21 cellular contexts compared by ENCODE assay signal in genomic region chr7:105904064-105904463, GRCh38. TPM values are rescaled to one million over a fixed set of nuclear protein-coding genes. Genes with fewer than 3 reads are reported as not detected.
DNase-seq lines count a peak whose midpoint lies in the region; ATAC-seq, FAIRE-seq and TF ChIP-seq lines count a peak whose summit lies in the region.
"Had no signal": no experiment of that assay in that cellular context is flagged by ENCODE, and none has a peak within 500 bp of the region (broad histone marks: within the 10 kb centered on the region; RNA-seq: fewer than 3 reads in every experiment).

No MANE protein-coding gene starts in this region.

- TF ChIP-seq EP300 in HepG2 (IDR thresholded peaks at IDR 0.05; ENCODE audit: low read depth in 2 of 2, low read length in 2 of 2): no peak
- no peak for TF ChIP-seq EP300 in HepG2 (CRISPR knock-in tag; IDR thresholded peaks at IDR 0.05; ENCODE audit: borderline replicate concordance)
- TF ChIP-seq EP300 in H1 (IDR thresholded peaks at IDR 0.05; ENCODE audit: borderline replicate concordance in 1 of 2, low read depth in 2 of 2, low read length in 2 of 2): no peak

- no peak overlapping the region for H2BK120ac ChIP-seq in H1 (replicated peaks; ENCODE audit: low read depth, low read length)

- no peak overlapping the region for H3K18ac ChIP-seq in H1 (ENCODE audit: extremely low read depth, low read length)

- no peak overlapping the region for H2AK5ac ChIP-seq in H1 (ENCODE audit: low read depth, low read length)

- no peak for TF ChIP-seq RAD21 in HepG2 (CRISPR knock-in tag; IDR thresholded peaks at IDR 0.05)
- no peak for TF ChIP-seq RAD21 in H1 (IDR thresholded peaks at IDR 0.05 in 1 of 2, conservative IDR thresholded peaks at IDR 0.05 in 1 of 2; ENCODE audit: low read depth in 2 of 2, low read length in 2 of 2)

- peak overlapping the region; percentile 34; the same call in 1 of the 2 replicates for H3K27ac Mint-ChIP-seq in WTC11
- H3K27ac Mint-ChIP-seq in GM23338: no peak overlapping the region; the same call in 1 of the 2 replicates
- H3K27ac Mint-ChIP-seq: B cell; CD4-positive, alpha-beta T cell; CD8-positive, alpha-beta T cell had no signal

- ATAC-seq in HepG2 (no peak), right lobe of liver (no peak), WTC11 (no peak), GM23338 (no peak)
- ATAC-seq: A549; CD8-positive, alpha-beta T cell had no signal

- H3K56ac ChIP-seq in H1 (replicated peaks; ENCODE audit: insufficient read length, low read depth, low read length): no peak overlapping the region

- no peak overlapping the region for H2BK5ac ChIP-seq in H1 (ENCODE audit: low read depth, low read length)

- H3K9me3 ChIP-seq in HepG2 (ENCODE audit: low read length): no peaks in the 10 kb centered on the region
- no peaks in the 10 kb centered on the region for H3K9me3 ChIP-seq in right lobe of liver
- H3K9me3 ChIP-seq in H1 (ENCODE audit: insufficient read depth in 2 of 2, low read depth in 1 of 2, low read length in 1 of 2): no peaks in the 10 kb centered on the region
- H3K9me3 ChIP-seq: A549, Caco-2 had no signal

- FAIRE-seq in HepG2 (lab: Jason Lieb, UNC): no peak
- FAIRE-seq in H1 (lab: Jason Lieb, UNC): no peak
- FAIRE-seq: A549, D721Med, G401.6, GM12891, GM19239 had no signal

- no peak overlapping the region for H3K23ac ChIP-seq in H1 (ENCODE audit: insufficient read length)

- no peaks in the 10 kb centered on the region for H3K27me3 Mint-ChIP-seq in WTC11 (ENCODE audit: low read depth)
- no peaks in the 10 kb centered on the region for H3K27me3 Mint-ChIP-seq in GM23338 (ENCODE audit: insufficient read depth, low read depth, poor library complexity)
- H3K27me3 Mint-ChIP-seq: CD4-positive, alpha-beta T cell had no signal

- H3K9me3 Mint-ChIP-seq in WTC11 (peaks cover 4% of the 10 kb centered on the region), GM23338 (no peaks in the 10 kb centered on the region; the same call in 2 of the 3 replicates)
- H3K9me3 Mint-ChIP-seq: CD8-positive, alpha-beta T cell had no signal

- no peak overlapping the region for H2BK20ac ChIP-seq in H1 (ENCODE audit: low read length)

- in situ Hi-C loops in HepG2 (cut with HindIII; ENCODE audit: extremely low pct_ligation_motif_present, low pct_unique_long_range_greater_than_20kb): no loop called here

- H3F3A ChIP-seq in GM23338 (replicated peaks; ENCODE audit: low read depth): peaks cover 8% of the 10 kb centered on the region; the same call in 1 of the 2 replicates

- intact Hi-C loops in HepG2 (cut with micrococcal nuclease; ENCODE audit: unreplicated experiment): no loop called here
- intact Hi-C loops in right lobe of liver (cut with DNase I): no loop called here

- H3K36me3 ChIP-seq in HepG2 (replicated peaks in 1 of 2; ENCODE audit: control insufficient read depth in 1 of 2, insufficient read depth in 2 of 2, low read length in 2 of 2) (no peaks in the 10 kb centered on the region), right lobe of liver (no peaks in the 10 kb centered on the region), H1 (ENCODE audit: control insufficient read depth in 2 of 4, insufficient read depth in 4 of 4, low read length in 3 of 4) (no peaks in the 10 kb centered on the region), GM23338 (ENCODE audit: insufficient read depth) (no peaks in the 10 kb centered on the region)
- H3K36me3 ChIP-seq: BLaER1 treated with 17β-estradiol and CSF1 and Interleukin-3, amounts not matched to agents 10 nM and 100 nM had no signal

- no peak overlapping the region for H4K5ac ChIP-seq in H1 (ENCODE audit: insufficient read length, low read depth, low read length)

- no peaks in the 10 kb centered on the region for H3K23me2 ChIP-seq in H1 (ENCODE audit: low read depth, low read length)

- TF ChIP-seq CTCF in HepG2 (CRISPR knock-in tag; IDR thresholded peaks at IDR 0.05) (no peak), right lobe of liver (IDR thresholded peaks at IDR 0.05) (no peak), WTC11 (IDR thresholded peaks at IDR 0.05) (no peak), H1 (IDR thresholded peaks at IDR 0.05; ENCODE audit: control extremely low read depth in 1 of 3, insufficient read depth in 1 of 3, low read depth in 1 of 3, low read length in 3 of 3) (no peak), GM23338 (conservative IDR thresholded peaks at IDR 0.05; ENCODE audit: low read depth in 2 of 2) (no peak)

- 100% methylated on average over 1 of the region's 1 CpG for WGBS in HepG2 (ENCODE audit: low lambda C conversion rate)
- 75% methylated on average over 1 of the region's 1 CpG for WGBS in right lobe of liver (ENCODE audit: insufficient coverage, low coverage, low lambda C conversion rate, missing lambda C conversion rate)
- WGBS in H1 (ENCODE audit: extremely low coverage in 1 of 2, insufficient coverage in 1 of 2, insufficient read length in 1 of 2, insufficient replicate concordance in 2 of 2, low coverage in 1 of 2, low lambda C conversion rate in 2 of 2, missing lambda C conversion rate in 1 of 2), 2 experiments: 89% methylated on average over 1 of the region's 1 CpG; no CpG with 5 or more reads in 1 of the 2 experiments

- no peaks in the 10 kb centered on the region for H3K79me1 ChIP-seq in H1 (ENCODE audit: low read depth, low read length)

- H3K36me3 Mint-ChIP-seq in WTC11 (peaks cover 7% of the 10 kb centered on the region; the same call in 1 of the 2 replicates), GM23338 (ENCODE audit: low read depth) (peaks cover 3% of the 10 kb centered on the region; the same call in 2 of the 3 replicates)

- H2BK12ac ChIP-seq in H1 (ENCODE audit: low read depth, low read length): no peak overlapping the region

- no peak overlapping the region for H4K91ac ChIP-seq in H1 (replicated peaks; ENCODE audit: insufficient read length, low read length)

- DNase-seq in HepG2 (ENCODE audit: low spot score) (no peak), right lobe of liver (no peak), WTC11 (ENCODE audit: low spot score) (no peak), H1 (ENCODE audit: low read depth in 1 of 2, low spot score in 2 of 2) (no peak), 8988T (no peak), GM23338 (ENCODE audit: low spot score) (no peak)
- DNase-seq: AML-193; Caco-2; Calu3; CD4-positive, alpha-beta T cell; CD8-positive, alpha-beta T cell; DMS79 treated with DMSO at 0.1 percent for 48 hours; GF-D8 had no signal

- H2BK15ac ChIP-seq in H1 (ENCODE audit: low read length): 0 out of 2 replicates have a peak overlapping the region, but pooled peaks have one; percentile 1

- H3K14ac ChIP-seq in H1 (ENCODE audit: insufficient read length): no peak overlapping the region

- no peak overlapping the region for H4K8ac ChIP-seq in H1 (ENCODE audit: extremely low read depth, insufficient read depth, low read length)

- H3K27me3 ChIP-seq in HepG2 (ENCODE audit: control insufficient read depth in 1 of 2, insufficient read depth in 2 of 2, low read length in 2 of 2): no peaks in the 10 kb centered on the region
- no peaks in the 10 kb centered on the region for H3K27me3 ChIP-seq in right lobe of liver
- H3K27me3 ChIP-seq in H1 (replicated peaks in 1 of 4; ENCODE audit: control insufficient read depth in 3 of 4, extremely low read depth in 1 of 4, insufficient read depth in 3 of 4, low read length in 3 of 4): no peaks in the 10 kb centered on the region
- H3K27me3 ChIP-seq in GM23338 (ENCODE audit: insufficient read depth): no peaks in the 10 kb centered on the region
- H3K27me3 ChIP-seq: BLaER1 treated with 17β-estradiol and CSF1 and Interleukin-3, amounts not matched to agents 10 nM and 100 nM had no signal

- H3K4me1 ChIP-seq in HepG2 (ENCODE audit: insufficient read depth, low read length): peaks cover 9% of the 10 kb centered on the region
- no peaks in the 10 kb centered on the region for H3K4me1 ChIP-seq in right lobe of liver
- peaks cover 3 to 11% (median 9%) of the 10 kb centered on the region in 4 experiments; a peak in 5 of 7 replicates for H3K4me1 ChIP-seq in H1 (replicated peaks in 1 of 4; ENCODE audit: control insufficient read depth in 3 of 4, insufficient read depth in 4 of 4, low read length in 3 of 4)
- H3K4me1 ChIP-seq in GM23338 (ENCODE audit: insufficient read depth): peaks cover 21% of the 10 kb centered on the region
- H3K4me1 ChIP-seq: A549; BLaER1 treated with 17β-estradiol and CSF1 and Interleukin-3, amounts not matched to agents 10 nM and 100 nM; Caco-2 had no signal

- H3K4me1 Mint-ChIP-seq in WTC11 (peaks cover 44% of the 10 kb centered on the region), GM23338 (peaks cover 31% of the 10 kb centered on the region)
- H3K4me1 Mint-ChIP-seq: B cell had no signal

- H4K20me1 ChIP-seq in HepG2 (ENCODE audit: insufficient read depth, low read length) (peaks cover 6% of the 10 kb centered on the region; the same call in 1 of the 2 replicates), H1 (replicated peaks in 1 of 2; ENCODE audit: control insufficient read depth in 1 of 2, insufficient read depth in 2 of 2, low read length in 2 of 2) (no peaks in the 10 kb centered on the region), GM23338 (replicated peaks; ENCODE audit: insufficient read depth) (no peaks in the 10 kb centered on the region)
- H4K20me1 ChIP-seq: BLaER1 treated with 17β-estradiol and CSF1 and Interleukin-3, amounts not matched to agents 10 nM and 100 nM had no signal

- H3K4me2 ChIP-seq in HepG2 (ENCODE audit: low read depth, low read length) (no peak overlapping the region), H1 (ENCODE audit: insufficient read depth in 1 of 2, low read depth in 2 of 2, low read length in 2 of 2) (no peak overlapping the region), GM23338 (no peak overlapping the region)
- H3K4me2 ChIP-seq: A549; BLaER1 treated with 17β-estradiol and CSF1 and Interleukin-3, amounts not matched to agents 10 nM and 100 nM had no signal

- no peak overlapping the region for H3K9ac ChIP-seq in HepG2 (ENCODE audit: insufficient read depth, low read depth, low read length)
- no peak overlapping the region for H3K9ac ChIP-seq in H1 (replicated peaks in 1 of 4; ENCODE audit: extremely low read depth in 1 of 4, low read depth in 3 of 4, low read length in 3 of 4)
- H3K9ac ChIP-seq: BLaER1 treated with 17β-estradiol and CSF1 and Interleukin-3, amounts not matched to agents 10 nM and 100 nM had no signal

- TF ChIP-seq POLR2A in HepG2 (IDR thresholded peaks at IDR 0.05; ENCODE audit: insufficient read depth in 1 of 2, low read depth in 2 of 2, low read length in 2 of 2) (no peak), right lobe of liver (IDR thresholded peaks at IDR 0.05) (no peak), H1 (IDR thresholded peaks at IDR 0.05; ENCODE audit: control extremely low read depth in 1 of 2, low read depth in 2 of 2, low read length in 2 of 2) (no peak)

- H3K27ac ChIP-seq in HepG2 (ENCODE audit: extremely low read length, insufficient read depth, low read length) (no peak overlapping the region), right lobe of liver (no peak overlapping the region), H1 (ENCODE audit: low read depth, low read length) (no peak overlapping the region), GM23338 (ENCODE audit: low read depth) (no peak overlapping the region; the same call in 1 of the 2 replicates)
- H3K27ac ChIP-seq: A549; BLaER1 treated with 17β-estradiol and CSF1 and Interleukin-3, amounts not matched to agents 10 nM and 100 nM; C4-2B had no signal

- POLR2A ChIA-PET in HepG2 (lab: Yijun Ruan, JAX) (no interaction called here), WTC11 (lab: Charles Lee) (no interaction called here), H1 (lab: Charles Lee; ENCODE audit: partially characterized antibody) (interaction anchor here (1.1 kb wide), 1 partner anchor 261 kb away, joined by 3 read pairs; no protein-coding TSS in a partner anchor)

- H3K4me3 Mint-ChIP-seq in WTC11 (no peak overlapping the region), GM23338 (no peak overlapping the region)
- H3K4me3 Mint-ChIP-seq: B cell; CD4-positive, alpha-beta T cell; CD8-positive, alpha-beta T cell had no signal

- H2AFZ ChIP-seq in HepG2 (ENCODE audit: low read length) (no peak overlapping the region), H1 (ENCODE audit: low read length) (no peak overlapping the region), GM23338 (no peak overlapping the region)

- CTCF ChIA-PET in HepG2 (lab: Yijun Ruan, JAX; ENCODE audit: low intra/inter-chr PET ratio, low total read pairs): no interaction called here
- CTCF ChIA-PET in WTC11 (lab: Charles Lee): interaction anchor here (1.0 to 1.9 kb wide), 2 partner anchors 16 to 26 kb away, joined by 4 to 19 read pairs; partner anchors contain the start of gene ATXN7L1
- CTCF ChIA-PET in H1 (lab: Charles Lee; ENCODE audit: partially characterized antibody): interaction anchor here (0.5 to 1.9 kb wide), 5 partner anchors 27 to 525 kb away, joined by 3 to 5 read pairs (median 4); no protein-coding TSS in a partner anchor

- H3K79me2 ChIP-seq in HepG2 (ENCODE audit: insufficient read depth, low read length) (peaks cover 8% of the 10 kb centered on the region), H1 (ENCODE audit: control insufficient read depth in 1 of 2, insufficient read depth in 2 of 2, low read length in 2 of 2) (peaks cover 0 to 17% of the 10 kb centered on the region in 2 experiments; a peak in 2 of 4 replicates), GM23338 (replicated peaks; ENCODE audit: insufficient read depth) (peaks cover 24% of the 10 kb centered on the region)

- no peak overlapping the region for H3K4ac ChIP-seq in H1 (replicated peaks; ENCODE audit: insufficient read length, low read depth, low read length)

- no TSS peak for BruUV-seq in HepG2 (replicated peaks; lab: Mats Ljungman, UMichigan)

- no peaks in the 10 kb centered on the region for H3K9me2 ChIP-seq in GM23338 (ENCODE audit: insufficient read depth)

- H3K4me3 ChIP-seq in HepG2 (replicated peaks in 1 of 3; ENCODE audit: insufficient read depth in 1 of 3, low read depth in 2 of 3, low read length in 3 of 3) (no peak overlapping the region), right lobe of liver (no peak overlapping the region), H1 (ENCODE audit: extremely low read depth in 1 of 4, insufficient read depth in 2 of 4, low read depth in 3 of 4, low read length in 4 of 4) (no peak overlapping the region), GM23338 (no peak overlapping the region)
- H3K4me3 ChIP-seq: A549; BLaER1 treated with 17β-estradiol and CSF1 and Interleukin-3, amounts not matched to agents 10 nM and 100 nM had no signal

RNA-seq across cellular contexts. Expression of gene ATXN7L1, which starts 27.7 kb away (rescaled TPM):
- 7.7 and 7.8 TPM in 2 replicates for total RNA-seq in HepG2 (2016; rRNA removed; fragmentation: Illumina TruSeq; extraction: Trizol)
- total RNA-seq in HepG2 (2016; cell fraction: cytosol; rRNA removed; fragmentation: Illumina TruSeq; extraction: Trizol; ENCODE audit: low read depth): 5.5 and 6.6 TPM in 2 replicates
- 6.4 and 8.4 TPM in 2 replicates for total RNA-seq in HepG2 (2016; cell fraction: insoluble cytoplasmic fraction; rRNA removed; fragmentation: Illumina TruSeq; extraction: Trizol)
- total RNA-seq in HepG2 (2016; cell fraction: membrane; rRNA removed; fragmentation: Illumina TruSeq; extraction: Trizol): 6.2 and 7.4 TPM in 2 replicates
- 11.2 and 17.2 TPM in 2 replicates for total RNA-seq in HepG2 (2016; cell fraction: nucleus; rRNA removed; fragmentation: Illumina TruSeq; extraction: Trizol)
- polyA plus RNA-seq in HepG2 (2011; rRNA removed): 4.1 and 4.3 TPM in 2 replicates
- 1.3 and 1.7 TPM in 2 replicates for polyA plus RNA-seq in HepG2 (2011; cell fraction: cytosol; rRNA removed)
- polyA plus RNA-seq in HepG2 (2011; cell fraction: nucleus; rRNA removed): 11.3 and 12.0 TPM in 2 replicates
- 4.3 and 5.7 TPM in 2 replicates for polyA plus RNA-seq in HepG2 (2012)
- polyA plus RNA-seq in HepG2 (2016; cell fraction: cytosol; fragmentation: Illumina TruSeq; extraction: Trizol; ENCODE audit: low read depth): 7.6 and 8.7 TPM in 2 replicates
- 7.7 and 8.4 TPM in 2 replicates for polyA plus RNA-seq in HepG2 (2016; cell fraction: insoluble cytoplasmic fraction; fragmentation: Illumina TruSeq; extraction: Trizol; ENCODE audit: low read depth)
- polyA plus RNA-seq in HepG2 (2016; cell fraction: membrane; fragmentation: Illumina TruSeq; extraction: Trizol; ENCODE audit: low read depth): 7.2 and 7.9 TPM in 2 replicates
- polyA plus RNA-seq in HepG2 (2016; cell fraction: nucleus; fragmentation: Illumina TruSeq; extraction: Trizol; ENCODE audit: insufficient read depth, low read depth): 19.9 and 21.6 TPM in 2 replicates
- polyA minus RNA-seq in HepG2 (2011; rRNA and poly(A)+ RNA removed; ENCODE audit: low replicate concordance): 6.4 and 6.7 TPM in 2 replicates
- polyA minus RNA-seq in HepG2 (2011; cell fraction: cytosol; rRNA and poly(A)+ RNA removed): 1.5 and 4.4 TPM in 2 replicates
- polyA minus RNA-seq in HepG2 (2011; cell fraction: nucleus; rRNA and poly(A)+ RNA removed): 16.5 and 21.3 TPM in 2 replicates
- total RNA-seq in right lobe of liver: 10 to 100 TPM in 3 of 6 experiments, 1 to 10 TPM in 3; 7.1 to 15.7 (median 11.0) TPM
- 36.0 to 38.5 TPM (median 37.7 TPM) in 3 replicates for total RNA-seq in WTC11 (2021)
- 34.0 and 34.5 TPM in 2 replicates for total RNA-seq in H1 (2021; fragmentation: NEBNext Ultra II Directional; extraction: Animal tissue kit (Norgen Biotek cat#: 25700))
- 13.0 and 14.3 TPM in 2 replicates for polyA plus RNA-seq in H1 (2011; rRNA removed)
- 8.8 TPM for polyA plus RNA-seq in H1 (2011; cell fraction: cytosol; rRNA removed)
- polyA plus RNA-seq in H1 (2011; cell fraction: nucleus; rRNA removed): 18.9 TPM
- polyA plus RNA-seq in H1 (2012, experiment 1 of 2): 25.9 to 30.4 TPM (median 28.8 TPM) in 4 replicates
- 9.3 TPM for polyA plus RNA-seq in H1 (2012, experiment 2 of 2)
- polyA plus RNA-seq in H1 (2013, experiment 1 of 2): 32.2 TPM
- 31.1 TPM for polyA plus RNA-seq in H1 (2013, experiment 2 of 2)
- 19.2 and 23.2 TPM in 2 replicates for polyA minus RNA-seq in H1 (2011; rRNA and poly(A)+ RNA removed)
- polyA minus RNA-seq in H1 (2011; cell fraction: cytosol; rRNA and poly(A)+ RNA removed): 16.1 TPM
- 54.9 TPM for polyA minus RNA-seq in H1 (2011; cell fraction: nucleus; rRNA and poly(A)+ RNA removed)
- total RNA-seq in GM23338 (2014; rRNA removed; shearing (Covaris generic)): 19.4 and 29.8 TPM in 2 replicates
- polyA plus RNA-seq in GM23338 (2016; fragmentation: Nextera tagmentation; extraction: Ambion mirVana): 20.6 and 22.8 TPM in 2 replicates

RNA-seq across cellular contexts. Expression of gene CDHR3, which starts 59.0 kb away (rescaled TPM):
- total RNA-seq in HepG2 (2016; rRNA removed; fragmentation: Illumina TruSeq; extraction: Trizol) (8.2 and 11.8 TPM in 2 replicates), right lobe of liver (1 to 10 TPM; 3.6 to 8.6 (median 4.5) TPM), WTC11 (2021) (18.3 to 19.1 TPM (median 18.9 TPM) in 3 replicates)
- total RNA-seq in HepG2 (2016; cell fraction: cytosol; rRNA removed; fragmentation: Illumina TruSeq; extraction: Trizol; ENCODE audit: low read depth): 12.8 and 13.7 TPM in 2 replicates
- 7.2 and 11.7 TPM in 2 replicates for total RNA-seq in HepG2 (2016; cell fraction: insoluble cytoplasmic fraction; rRNA removed; fragmentation: Illumina TruSeq; extraction: Trizol)
- total RNA-seq in HepG2 (2016; cell fraction: membrane; rRNA removed; fragmentation: Illumina TruSeq; extraction: Trizol): 15.8 and 18.0 TPM in 2 replicates
- total RNA-seq in HepG2 (2016; cell fraction: nucleus; rRNA removed; fragmentation: Illumina TruSeq; extraction: Trizol): 32.7 and 38.3 TPM in 2 replicates
- polyA plus RNA-seq in HepG2 (2011; rRNA removed) (6.5 and 8.5 TPM in 2 replicates), H1 (2011; rRNA removed) (6.8 and 8.0 TPM in 2 replicates), GM23338 (2016; fragmentation: Nextera tagmentation; extraction: Ambion mirVana) (4.9 and 5.1 TPM in 2 replicates)
- polyA plus RNA-seq in HepG2 (2011; cell fraction: cytosol; rRNA removed): 5.2 and 5.9 TPM in 2 replicates
- 20.4 and 24.1 TPM in 2 replicates for polyA plus RNA-seq in HepG2 (2011; cell fraction: nucleus; rRNA removed)
- polyA plus RNA-seq in HepG2 (2012): 7.1 and 8.1 TPM in 2 replicates
- 10.9 and 11.4 TPM in 2 replicates for polyA plus RNA-seq in HepG2 (2016; cell fraction: cytosol; fragmentation: Illumina TruSeq; extraction: Trizol; ENCODE audit: low read depth)
- 7.0 and 7.8 TPM in 2 replicates for polyA plus RNA-seq in HepG2 (2016; cell fraction: insoluble cytoplasmic fraction; fragmentation: Illumina TruSeq; extraction: Trizol; ENCODE audit: low read depth)
- 10.8 and 12.6 TPM in 2 replicates for polyA plus RNA-seq in HepG2 (2016; cell fraction: membrane; fragmentation: Illumina TruSeq; extraction: Trizol; ENCODE audit: low read depth)
- polyA plus RNA-seq in HepG2 (2016; cell fraction: nucleus; fragmentation: Illumina TruSeq; extraction: Trizol; ENCODE audit: insufficient read depth, low read depth): 26.2 and 34.5 TPM in 2 replicates
- polyA minus RNA-seq in HepG2 (2011; rRNA and poly(A)+ RNA removed; ENCODE audit: low replicate concordance): 2.5 and 8.1 TPM in 2 replicates
- 3.3 and 4.7 TPM in 2 replicates for polyA minus RNA-seq in HepG2 (2011; cell fraction: cytosol; rRNA and poly(A)+ RNA removed)
- 54.2 and 68.8 TPM in 2 replicates for polyA minus RNA-seq in HepG2 (2011; cell fraction: nucleus; rRNA and poly(A)+ RNA removed)
- 5.9 and 6.4 TPM in 2 replicates for total RNA-seq in H1 (2021; fragmentation: NEBNext Ultra II Directional; extraction: Animal tissue kit (Norgen Biotek cat#: 25700))
- 7.8 TPM for polyA plus RNA-seq in H1 (2011; cell fraction: cytosol; rRNA removed)
- 16.2 TPM for polyA plus RNA-seq in H1 (2011; cell fraction: nucleus; rRNA removed)
- 6.7 to 8.7 TPM (median 8.4 TPM) in 4 replicates for polyA plus RNA-seq in H1 (2012, experiment 1 of 2)
- 2.2 TPM for polyA plus RNA-seq in H1 (2012, experiment 2 of 2)
- 4.2 TPM for polyA plus RNA-seq in H1 (2013, experiment 1 of 2)
- polyA plus RNA-seq in H1 (2013, experiment 2 of 2): 5.1 TPM
- 7.2 and 13.7 TPM in 2 replicates for polyA minus RNA-seq in H1 (2011; rRNA and poly(A)+ RNA removed)
- polyA minus RNA-seq in H1 (2011; cell fraction: cytosol; rRNA and poly(A)+ RNA removed): 5.9 TPM
- 24.5 TPM for polyA minus RNA-seq in H1 (2011; cell fraction: nucleus; rRNA and poly(A)+ RNA removed)
- total RNA-seq in GM23338 (2014; rRNA removed; shearing (Covaris generic)): 6.7 and 12.2 TPM in 2 replicates
